10 cellular contexts compared by ENCODE assay signal in genomic region chr16:3087243-3087791, GRCh38. TPM values are rescaled to one million over a fixed set of nuclear protein-coding genes. Genes with fewer than 3 reads are reported as not detected.
DNase-seq lines count a peak whose midpoint lies in the region; ATAC-seq, FAIRE-seq and TF ChIP-seq lines count a peak whose summit lies in the region.
"Had no signal": no experiment of that assay in that cellular context is flagged by ENCODE, and none has a peak within 500 bp of the region (broad histone marks: within the 10 kb centered on the region; RNA-seq: fewer than 3 reads in every experiment).

No MANE protein-coding gene starts in this region.

- no peak for TF ChIP-seq POLR2A in vagina (IDR thresholded peaks at IDR 0.05)

- H3K4me1 Mint-ChIP-seq in HFFc6 (ENCODE audit: low read depth): peaks cover 6% of the 10 kb centered on the region; the same call in 1 of the 2 replicates

- no peak overlapping the region for H3K4me3 Mint-ChIP-seq in HFFc6

- CTCF ChIA-PET in AG04450 (lab: Charles Lee): interaction anchor here (1.5 kb wide), 1 partner anchor 42 kb away, joined by 5 read pairs; no protein-coding TSS in a partner anchor

- FAIRE-seq in frontal cortex (lab: Jason Lieb, UNC): no peak

- H3K27me3 ChIP-seq in AG04450 (ENCODE audit: control insufficient read depth, insufficient read depth, low read length) (peaks cover 29% of the 10 kb centered on the region), vagina (no peaks in the 10 kb centered on the region)
- H3K27me3 ChIP-seq: testis had no signal

- H3K27me3 Mint-ChIP-seq in HFFc6 (ENCODE audit: insufficient read depth): peaks cover 28% of the 10 kb centered on the region

- POLR2A ChIA-PET in AG04450 (lab: Yijun Ruan, JAX): no interaction called here

- H3K9me3 ChIP-seq in AG04450 (ENCODE audit: control insufficient read depth, insufficient read depth, low read length) (no peaks in the 10 kb centered on the region; the same call in 1 of the 2 replicates), mucosa of descending colon (no peaks in the 10 kb centered on the region), vagina (no peaks in the 10 kb centered on the region)
- H3K9me3 ChIP-seq: testis had no signal

- H3K27ac Mint-ChIP-seq in HFFc6: no peak overlapping the region

- no peaks in the 10 kb centered on the region for H3K4me1 ChIP-seq in mucosa of descending colon (ENCODE audit: low read depth)
- no peaks in the 10 kb centered on the region for H3K4me1 ChIP-seq in vagina

- H3K9me3 Mint-ChIP-seq in HFFc6: no peaks in the 10 kb centered on the region

- intact Hi-C loops in mucosa of descending colon (cut with DNase I, micrococcal nuclease): no loop called here
- intact Hi-C loops in vagina (cut with DNase I): no loop called here

- TF ChIP-seq CTCF in AG04450 (IDR thresholded peaks at IDR 0.05; ENCODE audit: low read depth, low read length) (peak; percentile 26; the same call in 1 of the 2 replicates), HFFc6 (IDR thresholded peaks at IDR 0.05) (peak; percentile 39; the same call in 1 of the 2 replicates), coronary artery (IDR thresholded peaks at IDR 0.05) (no peak), mucosa of descending colon (IDR thresholded peaks at IDR 0.05) (no peak), vagina (IDR thresholded peaks at IDR 0.05) (no peak)

- H3K36me3 ChIP-seq in mucosa of descending colon (ENCODE audit: low read depth) (no peaks in the 10 kb centered on the region), vagina (no peaks in the 10 kb centered on the region)

- H3K36me3 Mint-ChIP-seq in HFFc6 (ENCODE audit: low read depth): no peaks in the 10 kb centered on the region

- ATAC-seq in mucosa of descending colon: peak; percentile 61
- ATAC-seq in HG02840 (IDR thresholded peaks at IDR 0.05; ENCODE audit: low FRiP score, unreplicated experiment): no peak

- DNase-seq in AG04450 (ENCODE audit: low read depth, low spot score) (no peak), HFFc6 (no peak), coronary artery (ENCODE audit: low spot score) (no peak), mucosa of descending colon (peak in 1 of 3 donors; percentile 53), vagina (ENCODE audit: extremely low spot score in 2 of 2) (no peak), NCI-H526 treated with DMSO at 0.1 percent for 48 hours (lab: John Stamatoyannopoulos, UW) (no peak), frontal cortex (ENCODE audit: low spot score in 2 of 2) (no peak)
- DNase-seq: testis had no signal

- no peak overlapping the region for H3K27ac ChIP-seq in AG04450 (ENCODE audit: low read depth, low read length)
- H3K27ac ChIP-seq in coronary artery: peak overlapping the region in 1 of 2 donors; percentile 63
- no peak overlapping the region for H3K27ac ChIP-seq in vagina

- no peak overlapping the region for H3K4me3 ChIP-seq in AG04450 (ENCODE audit: low read depth, low read length)
- peak overlapping the region; percentile 55 for H3K4me3 ChIP-seq in coronary artery
- no peak overlapping the region for H3K4me3 ChIP-seq in mucosa of descending colon
- peak overlapping the region in 1 of 2 donors; percentile 3 for H3K4me3 ChIP-seq in vagina
- H3K4me3 ChIP-seq: testis had no signal

RNA-seq across cellular contexts. Expression of gene ZSCAN10, which starts 11.8 kb away (rescaled TPM):
- polyA plus RNA-seq in AG04450 (2011; rRNA removed): not detected in 2 replicates
- not detected in 2 replicates for polyA minus RNA-seq in AG04450 (2011; rRNA and poly(A)+ RNA removed)
- not detected for total RNA-seq in HFFc6 (2021; fragmentation: NEBNext Ultra II Directional; extraction: Animal tissue kit (Norgen Biotek cat#: 25700))
- total RNA-seq in mucosa of descending colon: not detected
- not detected for total RNA-seq in vagina
- total RNA-seq in frontal cortex: not detected
- total RNA-seq: myocyte had no signal

RNA-seq across cellular contexts. Expression of gene IL32, which starts 21.9 kb away (rescaled TPM):
- polyA plus RNA-seq in AG04450 (2011; rRNA removed): 30.3 and 37.9 TPM in 2 replicates
- polyA minus RNA-seq in AG04450 (2011; rRNA and poly(A)+ RNA removed): 10.2 and 16.0 TPM in 2 replicates
- 1 to 10 TPM in 5 of 6 experiments, under 1 TPM in 1; 1.00 to 2.3 (median 1.7) TPM for total RNA-seq in HFFc6 (2021; fragmentation: NEBNext Ultra II Directional; extraction: Animal tissue kit (Norgen Biotek cat#: 25700))
- total RNA-seq in mucosa of descending colon (100 to 1,000 TPM; 394 to 627 (median 413) TPM), vagina (13.0 TPM), frontal cortex (0.82 TPM)

RNA-seq across cellular contexts. Expression of gene ZNF205, which starts 25.1 kb away (rescaled TPM):
- polyA plus RNA-seq in AG04450 (2011; rRNA removed): 3.6 and 5.5 TPM in 2 replicates
- polyA minus RNA-seq in AG04450 (2011; rRNA and poly(A)+ RNA removed): 3.0 and 4.2 TPM in 2 replicates
- 10 to 100 TPM in 2 of 6 experiments, 1 to 10 TPM in 4; 7.6 to 10.2 (median 9.5) TPM for total RNA-seq in HFFc6 (2021; fragmentation: NEBNext Ultra II Directional; extraction: Animal tissue kit (Norgen Biotek cat#: 25700))
- 10 to 100 TPM in 2 of 3 donors, 1 to 10 TPM in 1; 8.5 to 10.2 (median 10.2) TPM for total RNA-seq in mucosa of descending colon
- total RNA-seq in vagina: 14.2 TPM
- total RNA-seq in frontal cortex: 17.9 TPM

RNA-seq across cellular contexts. Expression of gene MMP25, which starts 41.0 kb away (rescaled TPM):
- not detected in 2 replicates for polyA plus RNA-seq in AG04450 (2011; rRNA removed)
- 0.09 TPM in 1 of 2 replicates, not detected in the other for polyA minus RNA-seq in AG04450 (2011; rRNA and poly(A)+ RNA removed)
- under 1 TPM in 3 of 6 experiments, not detected in 3; 0.05 to 0.17 (median 0.07) TPM for total RNA-seq in HFFc6 (2021; fragmentation: NEBNext Ultra II Directional; extraction: Animal tissue kit (Norgen Biotek cat#: 25700))
- total RNA-seq in mucosa of descending colon: 1 to 10 TPM in 2 of 3 donors, under 1 TPM in 1; 0.69 to 4.0 (median 2.1) TPM
- total RNA-seq in vagina: 0.25 TPM
- total RNA-seq in frontal cortex: 0.41 TPM

RNA-seq across cellular contexts. Expression of gene ZNF213, which starts 47.5 kb away (rescaled TPM):
- 0.47 and 1.2 TPM in 2 replicates for polyA plus RNA-seq in AG04450 (2011; rRNA removed)
- polyA minus RNA-seq in AG04450 (2011; rRNA and poly(A)+ RNA removed): 1.1 TPM in 2 replicates
- total RNA-seq in HFFc6 (2021; fragmentation: NEBNext Ultra II Directional; extraction: Animal tissue kit (Norgen Biotek cat#: 25700)): 1 to 10 TPM; 5.9 to 7.3 (median 6.9) TPM
- total RNA-seq in mucosa of descending colon (10 to 100 TPM; 10.3 to 18.1 (median 14.1) TPM), vagina (7.6 TPM), frontal cortex (6.9 TPM)

Comparison
In these comparisons a context has a peak if more than half of its experiments do, and no peak if none do; other contexts are left out.
1. CTCF ChIP-seq: peak in AG04450 (single experiment) and HFFc6 (single experiment); none in coronary artery (single experiment), mucosa of descending colon (single experiment) and vagina (0 of 3).
2. RNA of gene IL32, which starts 21.9 kb away (total RNA-seq): 394 to 627 TPM in mucosa of descending colon; 13.0 TPM in vagina (single experiment), 1.00 to 2.3 TPM in HFFc6 and 0.82 TPM in frontal cortex (single experiment); every median in the first group is over 10 times any median in the second.